Comparison of ENCODE assay signal across 37 cellular contexts in the genomic region with DNA sequence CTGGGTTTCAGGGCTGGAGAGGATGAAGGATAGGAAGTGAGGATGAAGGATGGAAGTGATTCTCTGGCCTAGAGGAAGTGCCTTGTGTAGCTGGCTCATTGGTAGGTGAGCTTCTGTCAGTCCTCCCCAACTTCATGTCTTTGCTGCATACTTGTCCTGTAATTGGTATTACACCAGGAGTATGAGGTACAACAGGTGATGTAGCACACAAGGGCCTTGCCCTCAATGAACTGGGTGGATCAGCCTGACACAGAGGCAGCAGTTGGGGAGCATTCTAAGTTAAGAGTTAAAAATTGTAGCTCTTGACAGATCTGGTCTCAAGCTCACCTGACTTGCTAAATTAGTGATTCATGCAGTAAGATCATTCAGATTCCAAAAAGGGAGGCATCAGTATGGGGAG. TPM values are rescaled to one million over a fixed set of nuclear protein-coding genes. Genes with fewer than 3 reads are reported as not detected.
"Had no signal": no experiment of that assay in that cellular context is flagged by ENCODE, and none has a peak within 500 bp of the region (broad histone marks: within the 10 kb centered on the region; RNA-seq: fewer than 3 reads in every experiment).

No MANE protein-coding gene starts in this region.

- H3K27me3 ChIP-seq: MG63 had no signal

- H3K9me3 ChIP-seq: MG63 had no signal

- H3K36me3 ChIP-seq: MG63 had no signal

- DNase-seq: Karpas-422, Kasumi-1, MG63, MM.1S, MV-4-11, NCI-H1048, NCI-H1092, NCI-H1092 treated with DMSO at 0.1 percent for 48 hours, NCI-H1105, NCI-H1105 treated with DMSO at 0.1 percent for 48 hours, NCI-H1417, NCI-H1417 treated with DMSO at 0.1 percent for 48 hours, NCI-H1436, NCI-H1436 treated with DMSO at 0.1 percent for 48 hours, NCI-H146, NCI-H1694, NCI-H1694 treated with DMSO at 0.1 percent for 48 hours, NCI-H187, NCI-H187 treated with DMSO at 0.1 percent for 48 hours, NCI-H1930, NCI-H2029, NCI-H2029 treated with DMSO at 0.1 percent for 48 hours, NCI-H2081, NCI-H2081 treated with DMSO at 0.1 percent for 48 hours, NCI-H2107, NCI-H2171, NCI-H2171 treated with DMSO at 0.1 percent for 48 hours, NCI-H2227 treated with DMSO at 0.1 percent for 48 hours, NCI-H226, NCI-H345, NCI-H446, NCI-H446 treated with DMSO at 0.1 percent for 48 hours, NCI-H510A, NCI-H510A treated with DMSO at 0.1 percent for 48 hours had no signal

- H3K4me3 ChIP-seq: MG63 had no signal

RNA-seq across cellular contexts. Expression of gene CACNA1E, which starts 37.9 kb away (rescaled TPM):
- total RNA-seq: LHCN-M2, M059J, NCI-H460 had no signal
